In genomic region chr2:129113776-129114175, GRCh38 we compare ENCODE assay signal across 25 cellular contexts.
A peak's percentile ranks its signal among the peaks of the same experiment; 100 is the strongest.
DNase-seq lines count a peak whose midpoint lies in the region; ATAC-seq, FAIRE-seq and TF ChIP-seq lines count a peak whose summit lies in the region.
"Had no signal": no experiment of that assay in that cellular context is flagged by ENCODE, and none has a peak within 500 bp of the region (broad histone marks: within the 10 kb centered on the region; RNA-seq: fewer than 3 reads in every experiment).

No MANE protein-coding gene starts in this region.

- CTCF ChIA-PET in GM12878 (lab: Yijun Ruan, JAX) = interaction anchor here (0.6 to 1.5 kb wide), 3 partner anchors 9 to 54 kb away, joined by 3 to 4 read pairs (median 3); no protein-coding TSS in a partner anchor
- CTCF ChIA-PET in RWPE1 (lab: Yijun Ruan, JAX) = interaction anchor here (0.6 kb wide), 1 partner anchor 150 kb away, joined by 3 read pairs; no protein-coding TSS in a partner anchor

- H3K79me2 ChIP-seq in GM12878 (ENCODE audit: control insufficient read depth, insufficient read depth, low read length) = no peaks in the 10 kb centered on the region

- DNase-seq in GM12878 (ENCODE audit: low read depth, low spot score) (no peak), iPS-NIHi11 (ENCODE audit: low spot score) (no peak), RWPE1 (ENCODE audit: low spot score) (no peak), NCI-H774 (lab: John Stamatoyannopoulos, UW) (no peak), GM20000 (ENCODE audit: low spot score) (no peak)
- DNase-seq: 8988T; ACHN; AML-193; BE2C; CD4-positive, alpha-beta T cell; CD8-positive, alpha-beta memory T cell; DMS 273 treated with DMSO at 0.1 percent for 48 hours; DMS79; EL; GDM1; GOT3; HCEC 1CT had no signal

- intact Hi-C loops in GM12878 (cut with micrococcal nuclease; ENCODE audit: unreplicated experiment) = no loop called here

- no peaks in the 10 kb centered on the region for H4K20me1 ChIP-seq in GM12878 (ENCODE audit: control insufficient read depth, insufficient read depth)
- H4K20me1 ChIP-seq: BLaER1 treated with 17β-estradiol and CSF1 and Interleukin-3, amounts not matched to agents 10 nM and 100 nM had no signal

- H3K4me2 ChIP-seq in GM12878 (ENCODE audit: control insufficient read depth, insufficient read depth) = no peak overlapping the region
- H3K4me2 ChIP-seq: A549; BLaER1 treated with 17β-estradiol and CSF1 and Interleukin-3, amounts not matched to agents 10 nM and 100 nM had no signal

- ATAC-seq in GM18520 (IDR thresholded peaks at IDR 0.05; ENCODE audit: unreplicated experiment) (peak; percentile 65), GM19351 (IDR thresholded peaks at IDR 0.05; ENCODE audit: unreplicated experiment) (peak; percentile 60), HG03442 (IDR thresholded peaks at IDR 0.05; ENCODE audit: unreplicated experiment) (peak; percentile 68), GM12878 (peak; percentile 72)
- ATAC-seq: A549 had no signal

- H2AFZ ChIP-seq in GM12878 (ENCODE audit: control insufficient read depth, low read depth, low read length) = peak overlapping the region; percentile 56

- WGBS in GM12878 (ENCODE audit: insufficient coverage, insufficient replicate concordance, low lambda C conversion rate, missing lambda C conversion rate) = 49% methylated on average over 6 of the region's 6 CpGs

- no peak for TF ChIP-seq POLR2A in GM12878 (IDR thresholded peaks at IDR 0.05; ENCODE audit: low read depth, low read length)

- no peak overlapping the region for H3K4me3 ChIP-seq in GM12878
- H3K4me3 ChIP-seq: A549; BLaER1 treated with 17β-estradiol and CSF1 and Interleukin-3, amounts not matched to agents 10 nM and 100 nM had no signal

- TF ChIP-seq EP300 in GM12878 (IDR thresholded peaks at IDR 0.05; ENCODE audit: borderline replicate concordance in 1 of 2, control insufficient read depth in 1 of 2, low read depth in 2 of 2, low read length in 2 of 2) = 0 out of 4 replicates have a peak, but pooled peaks of 1 of the 2 experiments have one; percentile 6

- H3K9me3 ChIP-seq in GM12878 (replicated peaks; ENCODE audit: control insufficient read depth, insufficient read depth, low read length) = no peaks in the 10 kb centered on the region; the same call in 2 of the 3 replicates
- H3K9me3 ChIP-seq: BE2C; BLaER1 treated with 17β-estradiol and CSF1 and Interleukin-3, amounts not matched to agents 10 nM and 100 nM had no signal

- no peak overlapping the region for H3K9ac ChIP-seq in GM12878 (ENCODE audit: control insufficient read depth, insufficient read depth, low read length)
- H3K9ac ChIP-seq: BLaER1 treated with 17β-estradiol and CSF1 and Interleukin-3, amounts not matched to agents 10 nM and 100 nM had no signal

- no peak for TF ChIP-seq RAD21 in GM12878 (IDR thresholded peaks at IDR 0.05; ENCODE audit: insufficient read depth, low read depth, low read length)

- peak; percentile 18 for FAIRE-seq in GM12878 (lab: Jason Lieb, UNC)
- FAIRE-seq: A549, D721Med, GM12892, H54 had no signal

- in situ Hi-C loops in GM12878 (cut with MboI) = no loop called here

- no TSS peak for BruUV-seq in GM12878 (replicated peaks; lab: Mats Ljungman, UMichigan)

- POLR2A ChIA-PET in GM12878 (lab: Charles Lee) = no interaction called here
- POLR2A ChIA-PET in RWPE1 (lab: Yijun Ruan, JAX; ENCODE audit: low non-redundant PET) = no interaction called here

- H3K4me1 ChIP-seq in GM12878 (ENCODE audit: control insufficient read depth, insufficient read depth, low read length) = peaks cover 7% of the 10 kb centered on the region
- H3K4me1 ChIP-seq: A549, BE2C had no signal

- RAD21 ChIA-PET in GM12878 (lab: Charles Lee; ENCODE audit: unreplicated experiment) = interaction anchor here (1.0 kb wide), 1 partner anchor 386 kb away, joined by 3 read pairs; no protein-coding TSS in a partner anchor

- H3K27me3 ChIP-seq in GM12878 (replicated peaks in 1 of 2; ENCODE audit: control insufficient read depth in 2 of 2, insufficient read depth in 2 of 2, low read length in 1 of 2) = no peaks in the 10 kb centered on the region
- H3K27me3 ChIP-seq: BE2C; BLaER1 treated with 17β-estradiol and CSF1 and Interleukin-3, amounts not matched to agents 10 nM and 100 nM had no signal

- peak overlapping the region; percentile 58; the same call in 1 of the 2 replicates for H3K27ac ChIP-seq in GM12878 (ENCODE audit: control insufficient read depth, insufficient read depth)
- H3K27ac ChIP-seq in RWPE1 = no peak overlapping the region
- H3K27ac ChIP-seq: A549; BLaER1 treated with 17β-estradiol and CSF1 and Interleukin-3, amounts not matched to agents 10 nM and 100 nM had no signal

- SMC1A ChIA-PET in GM12878 (lab: Charles Lee; ENCODE audit: uncharacterized antibody, unreplicated experiment) = interaction anchor here (0.7 to 1.2 kb wide), 8 partner anchors 16 to 1587 kb away, joined by 3 to 4 read pairs (median 4); partner anchors contain the start of gene IWS1

- no peak for TF ChIP-seq CTCF in GM12878 (IDR thresholded peaks at IDR 0.05 in 2 of 3, conservative IDR thresholded peaks at IDR 0.05 in 1 of 3; ENCODE audit: control insufficient read depth in 2 of 3, extremely low read depth in 1 of 3, insufficient read depth in 1 of 3, low read depth in 3 of 3, low read length in 3 of 3)
- TF ChIP-seq CTCF in RWPE1 (conservative IDR thresholded peaks at IDR 0.05; ENCODE audit: low read depth) = no peak
- TF ChIP-seq CTCF in GM20000 (IDR thresholded peaks at IDR 0.05; ENCODE audit: extremely low read depth, missing control alignments) = no peak

- H3K36me3 ChIP-seq in GM12878 (ENCODE audit: control insufficient read depth in 2 of 2, insufficient read depth in 2 of 2, low read length in 1 of 2) = no peaks in the 10 kb centered on the region
- H3K36me3 ChIP-seq: BE2C; BLaER1 treated with 17β-estradiol and CSF1 and Interleukin-3, amounts not matched to agents 10 nM and 100 nM had no signal

TF ChIP-seq in GM12878, 131 proteins besides CTCF, POLR2A, EP300 and RAD21 (continues in another document):
- no peak for TF ChIP-seq PAX8 (IDR thresholded peaks at IDR 0.05)
- TF ChIP-seq EED (IDR thresholded peaks at IDR 0.05; ENCODE audit: low read depth) = no peak
- no peak for TF ChIP-seq MEF2B (IDR thresholded peaks at IDR 0.05; ENCODE audit: partially characterized antibody, poor library complexity, severe bottlenecking)
- TF ChIP-seq PKNOX1 (IDR thresholded peaks at IDR 0.05) = no peak
- TF ChIP-seq IKZF1 (conservative IDR thresholded peaks at IDR 0.05) = peak; percentile 54
- TF ChIP-seq FOXM1 (IDR thresholded peaks at IDR 0.05; ENCODE audit: low read depth, low read length) = peak; percentile 86; the same call in 1 of the 2 replicates
- TF ChIP-seq GATAD2B (conservative IDR thresholded peaks at IDR 0.05; ENCODE audit: low read depth) = no peak
- TF ChIP-seq ZBED1 (IDR thresholded peaks at IDR 0.05; ENCODE audit: borderline replicate concordance) = peak; percentile 24; the same call in 1 of the 2 replicates
- TF ChIP-seq ZNF207 (IDR thresholded peaks at IDR 0.05; ENCODE audit: borderline replicate concordance) = no peak
- peak; percentile 47; the same call in 1 of the 2 replicates for TF ChIP-seq CREM (IDR thresholded peaks at IDR 0.05; ENCODE audit: low read depth)
- no peak for TF ChIP-seq RBBP5 (conservative IDR thresholded peaks at IDR 0.05)
- TF ChIP-seq HCFC1 (IDR thresholded peaks at IDR 0.05; ENCODE audit: low read length) = no peak
- TF ChIP-seq ZSCAN29 (IDR thresholded peaks at IDR 0.05) = no peak
- no peak for TF ChIP-seq SKIL (IDR thresholded peaks at IDR 0.05; ENCODE audit: low read depth, poor library complexity, severe bottlenecking)
- no peak for TF ChIP-seq TAF1 (IDR thresholded peaks at IDR 0.05; ENCODE audit: borderline replicate concordance, low read depth, low read length)
